8 cellular contexts compared by ENCODE assay signal in genomic region chr11:86218125-86219081, GRCh38. TPM values are rescaled to one million over a fixed set of nuclear protein-coding genes. Genes with fewer than 3 reads are reported as not detected.
A peak's percentile ranks its signal among the peaks of the same experiment; 100 is the strongest.
DNase-seq lines count a peak whose midpoint lies in the region; ATAC-seq and TF ChIP-seq lines count a peak whose summit lies in the region.

No MANE protein-coding gene starts in this region.

- H3K27ac Mint-ChIP-seq in activated naive CD4-positive, alpha-beta T cell treated with anti-CD3 and anti-CD28 coated beads, Interleukin-2, amount 50 U/mL, for 72 hours = peak overlapping the region; percentile 34 to 94

- H3K36me3 ChIP-seq in SJCRH30 = no peaks in the 10 kb centered on the region
- H3K36me3 ChIP-seq in cardiac muscle cell = no peaks in the 10 kb centered on the region
- H3K36me3 ChIP-seq in prostate gland = no peaks in the 10 kb centered on the region
- no peaks in the 10 kb centered on the region for H3K36me3 ChIP-seq in uterus

- TF ChIP-seq CTCF in LNCaP clone FGC (IDR thresholded peaks at IDR 0.05; ENCODE audit: control insufficient read depth, extremely low read depth, insufficient read depth) (peak; percentile 90), cardiac muscle cell (IDR thresholded peaks at IDR 0.05; ENCODE audit: low read depth, low read length) (peak; percentile 95), prostate gland (IDR thresholded peaks at IDR 0.05) (peak; percentile 42 to 85 (median 78)), uterus (IDR thresholded peaks at IDR 0.05) (peak; percentile 82 to 86 (median 84))

- H3K4me1 ChIP-seq in SJCRH30 (peaks cover 11% of the 10 kb centered on the region), cardiac muscle cell (ENCODE audit: low read depth) (no peaks in the 10 kb centered on the region), prostate gland (replicated peaks) (no peaks in the 10 kb centered on the region), uterus (no peaks in the 10 kb centered on the region)

- WGBS in prostate gland = 28% methylated on average over 14 of the region's 14 CpGs

- DNase-seq in EH (ENCODE audit: low read depth) (peak; percentile 76), LNCaP clone FGC (ENCODE audit: low read depth) (peak; percentile 58), SJCRH30 (peak; percentile 62 to 89), cardiac muscle cell (ENCODE audit: low read depth in 1 of 2, low spot score in 1 of 2) (peak; percentile 78 to 83), prostate gland (ENCODE audit: low spot score) (peak; percentile 46), uterus (peak; percentile 62 to 68)
- DNase-seq in activated naive CD4-positive, alpha-beta T cell treated with anti-CD3 and anti-CD28 coated beads, Interleukin-2, amount 50 U/mL, for 72 hours (ENCODE audit: low spot score in 2 of 2) = peak; percentile 60

- no peak for TF ChIP-seq POLR2A in prostate gland (IDR thresholded peaks at IDR 0.05)
- TF ChIP-seq POLR2A in uterus (IDR thresholded peaks at IDR 0.05) = no peak

- H3K27me3 ChIP-seq in SJCRH30 = no peaks in the 10 kb centered on the region
- no peaks in the 10 kb centered on the region for H3K27me3 ChIP-seq in cardiac muscle cell
- no peaks in the 10 kb centered on the region for H3K27me3 ChIP-seq in prostate gland (replicated peaks; ENCODE audit: insufficient read depth)
- no peaks in the 10 kb centered on the region for H3K27me3 ChIP-seq in uterus

- peaks cover 0 to 36% of the 10 kb centered on the region in 2 donors for H3K36me3 Mint-ChIP-seq in activated naive CD4-positive, alpha-beta T cell treated with anti-CD3 and anti-CD28 coated beads, Interleukin-2, amount 50 U/mL, for 72 hours

- H3K9me3 Mint-ChIP-seq in activated naive CD4-positive, alpha-beta T cell treated with anti-CD3 and anti-CD28 coated beads, Interleukin-2, amount 50 U/mL, for 72 hours = peaks cover 0 to 18% of the 10 kb centered on the region in 2 donors

- intact Hi-C loops in prostate gland (cut with DNase I) (loop anchor here (1.0 to 10.0 kb wide), 3 partner anchors 278 to 524 kb away; partner anchors contain the start of gene CCDC83), uterus (cut with DNase I; ENCODE audit: low total_unique reads) (no loop called here)

- H3K4me3 ChIP-seq in LNCaP clone FGC (ENCODE audit: low read depth, low read length) = peak overlapping the region; percentile 29; the same call in 1 of the 2 replicates
- H3K4me3 ChIP-seq in SJCRH30 = no peak overlapping the region
- no peak overlapping the region for H3K4me3 ChIP-seq in cardiac muscle cell
- no peak overlapping the region for H3K4me3 ChIP-seq in prostate gland
- no peak overlapping the region for H3K4me3 ChIP-seq in uterus

- H3K27ac ChIP-seq in SJCRH30 (no peak overlapping the region), cardiac muscle cell (no peak overlapping the region), prostate gland (no peak overlapping the region), uterus (no peak overlapping the region)

- peak; percentile 45 for ATAC-seq in GM21825 (IDR thresholded peaks at IDR 0.05; ENCODE audit: unreplicated experiment)
- ATAC-seq in activated naive CD4-positive, alpha-beta T cell treated with anti-CD3 and anti-CD28 coated beads, Interleukin-2, amount 50 U/mL, for 72 hours = peak; percentile 9 to 17

- H3K9me3 ChIP-seq in SJCRH30 (replicated peaks) (no peaks in the 10 kb centered on the region), cardiac muscle cell (ENCODE audit: low read depth) (no peaks in the 10 kb centered on the region), prostate gland (no peaks in the 10 kb centered on the region), uterus (no peaks in the 10 kb centered on the region)

RNA-seq across cellular contexts. Expression of gene EED, which starts 26.1 kb away (rescaled TPM):
- 51.8 and 59.6 TPM in 2 replicates for total RNA-seq in SJCRH30 (2014; rRNA removed; shearing (Covaris generic))
- total RNA-seq in activated naive CD4-positive, alpha-beta T cell treated with anti-CD3 and anti-CD28 coated beads, Interleukin-2, amount 50 U/mL, for 72 hours = 100 to 1,000 TPM in 1 of 2 donors, 10 to 100 TPM in 1; 55.1 to 104 TPM
- 15.7 and 24.0 TPM in 2 replicates for total RNA-seq in cardiac muscle cell
- 30.1 and 50.4 TPM in 2 replicates for polyA plus RNA-seq in cardiac muscle cell
- total RNA-seq in prostate gland = 10 to 100 TPM; 18.1 to 20.9 TPM
- 10 to 100 TPM; 16.4 to 53.8 (median 31.3) TPM for total RNA-seq in uterus
